In genomic region chr9:15670884-15671283, GRCh38 we compare ENCODE assay signal across 18 cellular contexts.
DNase-seq lines count a peak whose midpoint lies in the region; ATAC-seq and TF ChIP-seq lines count a peak whose summit lies in the region.
"Had no signal": no experiment of that assay in that cellular context is flagged by ENCODE, and none has a peak within 500 bp of the region (broad histone marks: within the 10 kb centered on the region; RNA-seq: fewer than 3 reads in every experiment).

No MANE protein-coding gene starts in this region.

- TF ChIP-seq CTCF in type B pancreatic cell (conservative IDR thresholded peaks at IDR 0.05), result no peak

- CTCF ChIA-PET in activated CD4-positive, alpha-beta T cell treated with anti-CD3 and anti-CD28 coated beads, Interleukin-2, amount 10 ng/mL, durations not matched to agents 7 days and 5 days (lab: Charles Lee), result no interaction called here

- DNase-seq in SK-N-DZ (ENCODE audit: low spot score), result no peak
- no peak for DNase-seq in type B pancreatic cell (ENCODE audit: extremely low spot score, unreplicated experiment)
- DNase-seq in activated CD4-positive, alpha-beta T cell treated with anti-CD3 and anti-CD28 coated beads, Interleukin-2, amount 10 ng/mL, durations not matched to agents 7 days and 5 days, result no peak
- DNase-seq in middle frontal gyrus (ENCODE audit: extremely low spot score, low spot score), result no peak
- DNase-seq: 8988T; activated CD4-positive, alpha-beta T cell treated with anti-CD3 and anti-CD28 coated beads for 1 hour; activated naive CD8-positive, alpha-beta T cell treated with anti-CD3 and anti-CD28 coated beads, Interleukin-2, amount 50 U/mL, for 24 hours; CD4-positive, alpha-beta T cell; central memory CD4-positive, alpha-beta T cell; head of caudate nucleus; left colon; NCI-H1436; NCI-H524; psoas muscle had no signal

- no peaks in the 10 kb centered on the region for H3K4me1 Mint-ChIP-seq in type B pancreatic cell (ENCODE audit: unreplicated experiment)
- no peaks in the 10 kb centered on the region for H3K4me1 Mint-ChIP-seq in activated CD4-positive, alpha-beta T cell treated with anti-CD3 and anti-CD28 coated beads, Interleukin-2, amount 10 ng/mL, durations not matched to agents 7 days and 5 days
- H3K4me1 Mint-ChIP-seq: activated naive CD8-positive, alpha-beta T cell treated with anti-CD3 and anti-CD28 coated beads, Interleukin-2, amount 50 U/mL, for 24 hours had no signal

- H3K27me3 Mint-ChIP-seq in type B pancreatic cell, result no peaks in the 10 kb centered on the region
- H3K27me3 Mint-ChIP-seq in activated CD4-positive, alpha-beta T cell treated with anti-CD3 and anti-CD28 coated beads, Interleukin-2, amount 10 ng/mL, durations not matched to agents 7 days and 5 days, result no peaks in the 10 kb centered on the region
- H3K27me3 Mint-ChIP-seq: activated naive CD8-positive, alpha-beta T cell treated with anti-CD3 and anti-CD28 coated beads, Interleukin-2, amount 50 U/mL, for 24 hours; CD4-positive, alpha-beta T cell had no signal

- peaks cover under 1% of the 10 kb centered on the region for H3K9me3 Mint-ChIP-seq in type B pancreatic cell
- H3K9me3 Mint-ChIP-seq in activated CD4-positive, alpha-beta T cell treated with anti-CD3 and anti-CD28 coated beads, Interleukin-2, amount 10 ng/mL, durations not matched to agents 7 days and 5 days, result no peaks in the 10 kb centered on the region
- H3K9me3 Mint-ChIP-seq: activated naive CD8-positive, alpha-beta T cell treated with anti-CD3 and anti-CD28 coated beads, Interleukin-2, amount 50 U/mL, for 24 hours had no signal

- H3K27ac Mint-ChIP-seq in type B pancreatic cell, result no peak overlapping the region
- no peak overlapping the region for H3K27ac Mint-ChIP-seq in activated CD4-positive, alpha-beta T cell treated with anti-CD3 and anti-CD28 coated beads, Interleukin-2, amount 10 ng/mL, durations not matched to agents 7 days and 5 days
- H3K27ac Mint-ChIP-seq: activated naive CD8-positive, alpha-beta T cell treated with anti-CD3 and anti-CD28 coated beads, Interleukin-2, amount 50 U/mL, for 24 hours; CD4-positive, alpha-beta T cell had no signal

- no peak overlapping the region for H3K4me3 Mint-ChIP-seq in type B pancreatic cell
- H3K4me3 Mint-ChIP-seq in activated CD4-positive, alpha-beta T cell treated with anti-CD3 and anti-CD28 coated beads, Interleukin-2, amount 10 ng/mL, durations not matched to agents 7 days and 5 days, result no peak overlapping the region
- H3K4me3 Mint-ChIP-seq: activated naive CD8-positive, alpha-beta T cell treated with anti-CD3 and anti-CD28 coated beads, Interleukin-2, amount 50 U/mL, for 24 hours; CD4-positive, alpha-beta T cell had no signal

- peak overlapping the region; percentile 27; the same call in 1 of the 2 replicates for H3K4me3 ChIP-seq in GM08714 (ENCODE audit: low read length)
- H3K4me3 ChIP-seq: psoas muscle had no signal

- POLR2A ChIA-PET in activated CD4-positive, alpha-beta T cell treated with anti-CD3 and anti-CD28 coated beads, Interleukin-2, amount 10 ng/mL, durations not matched to agents 7 days and 5 days (lab: Charles Lee), result no interaction called here

- ATAC-seq in GM19324 (IDR thresholded peaks at IDR 0.05; ENCODE audit: low FRiP score, unreplicated experiment) (peak; percentile 73), GM21825 (IDR thresholded peaks at IDR 0.05; ENCODE audit: unreplicated experiment) (peak; percentile 94), HG03135 (IDR thresholded peaks at IDR 0.05; ENCODE audit: unreplicated experiment) (peak; percentile 95)
- ATAC-seq: activated naive CD8-positive, alpha-beta T cell treated with anti-CD3 and anti-CD28 coated beads, Interleukin-2, amount 50 U/mL, for 24 hours; left colon; psoas muscle had no signal

- peaks cover 8% of the 10 kb centered on the region for H3K36me3 Mint-ChIP-seq in type B pancreatic cell
- no peaks in the 10 kb centered on the region for H3K36me3 Mint-ChIP-seq in activated CD4-positive, alpha-beta T cell treated with anti-CD3 and anti-CD28 coated beads, Interleukin-2, amount 10 ng/mL, durations not matched to agents 7 days and 5 days (ENCODE audit: low read depth)
